8 cellular contexts compared by ENCODE assay signal in the genomic region with DNA sequence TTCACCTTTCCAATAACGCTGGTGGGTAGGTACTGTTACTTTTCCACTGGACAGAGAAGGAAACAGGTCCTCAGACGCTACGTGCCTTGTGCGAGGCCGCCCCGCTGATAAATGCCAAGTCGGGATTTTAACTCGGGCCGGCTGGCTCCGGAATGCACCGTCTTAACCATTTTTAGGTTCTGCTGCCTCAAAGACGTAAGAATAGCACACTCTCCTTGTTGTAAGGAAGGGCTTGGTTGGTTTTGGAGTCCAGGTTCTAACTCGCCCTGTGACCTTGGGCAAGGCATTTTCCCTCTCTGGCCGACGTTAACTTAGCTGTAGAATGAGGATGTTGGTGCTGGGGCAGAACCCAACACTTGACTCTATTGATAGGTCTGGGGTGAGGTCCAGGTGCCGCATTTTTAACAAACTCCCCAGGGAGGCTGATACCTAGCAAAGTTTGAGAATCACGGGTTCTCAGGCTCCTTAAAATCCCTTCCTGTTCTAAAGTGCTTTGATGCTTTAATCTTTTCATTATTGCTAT. TPM values are rescaled to one million over a fixed set of nuclear protein-coding genes. Genes with fewer than 3 reads are reported as not detected.
A peak's percentile ranks its signal among the peaks of the same experiment; 100 is the strongest.
DNase-seq lines count a peak whose midpoint lies in the region; ATAC-seq and TF ChIP-seq lines count a peak whose summit lies in the region.

No MANE protein-coding gene starts in this region.

- no peak for TF ChIP-seq CTCF in omental fat pad (IDR thresholded peaks at IDR 0.05)

- H3K36me3 ChIP-seq in endocrine pancreas (ENCODE audit: control insufficient read depth, insufficient read depth, low read length): no peaks in the 10 kb centered on the region

- H3K9ac ChIP-seq in endocrine pancreas (ENCODE audit: control insufficient read depth, insufficient read depth, low read length): peak overlapping the region; percentile 88

- H3K4me1 Mint-ChIP-seq in naive thymus-derived CD8-positive, alpha-beta T cell: peaks cover 22 to 83% (median 64%) of the 10 kb centered on the region in 4 donors

- no peaks in the 10 kb centered on the region for H3K27me3 Mint-ChIP-seq in naive thymus-derived CD8-positive, alpha-beta T cell

- peaks cover 0 to 6% (median 0%) of the 10 kb centered on the region in 3 donors for H3K36me3 Mint-ChIP-seq in naive thymus-derived CD8-positive, alpha-beta T cell

- no peaks in the 10 kb centered on the region for H3K27me3 ChIP-seq in endocrine pancreas (ENCODE audit: control insufficient read depth, insufficient read depth, low read length)

- ATAC-seq in naive thymus-derived CD8-positive, alpha-beta T cell: no peak
- ATAC-seq in HG02798 (IDR thresholded peaks at IDR 0.05; ENCODE audit: poor library complexity, unreplicated experiment): no peak
- no peak for ATAC-seq in omental fat pad (ENCODE audit: low FRiP score)

- in situ Hi-C loops in SK-MEL-5 (cut with HindIII; ENCODE audit: low pct_unique_long_range_greater_than_20kb, low sequenced_read_pairs): no loop called here

- no peaks in the 10 kb centered on the region for H3K9me3 Mint-ChIP-seq in naive thymus-derived CD8-positive, alpha-beta T cell

- H3K27ac Mint-ChIP-seq in naive thymus-derived CD8-positive, alpha-beta T cell: peak overlapping the region; percentile 83 to 99 (median 94)

- H3K9me3 ChIP-seq in endocrine pancreas (ENCODE audit: control insufficient read depth, low read length): no peaks in the 10 kb centered on the region

- POLR2A ChIA-PET in naive thymus-derived CD8-positive, alpha-beta T cell (lab: Charles Lee): interaction anchor here (0.9 to 1.7 kb wide), 4 partner anchors 11 to 99 kb away, joined by 3 to 5 read pairs (median 3); a partner anchor contains a TSS

- peak overlapping the region; percentile 93 to 100 (median 99) for H3K4me3 Mint-ChIP-seq in naive thymus-derived CD8-positive, alpha-beta T cell

- DNase-seq in activated CD8-positive, alpha-beta memory T cell treated with anti-CD3 and anti-CD28 coated beads, Interleukin-2, amount 50 U/mL, for 4 hours: peak; percentile 21
- no peak for DNase-seq in activated CD8-positive, alpha-beta memory T cell treated with anti-CD3 and anti-CD28 coated beads, Interleukin-2, amount 50 U/mL, for 48 hours
- peak; percentile 19 for DNase-seq in SK-MEL-5 (ENCODE audit: low read depth, low spot score)
- peak in 3 of 10 donors; percentile 6 to 12 (median 11) for DNase-seq in naive thymus-derived CD8-positive, alpha-beta T cell
- DNase-seq in omental fat pad (ENCODE audit: low spot score): no peak
- DNase-seq in NK-92 (lab: John Stamatoyannopoulos, UW; ENCODE audit: unreplicated experiment): no peak

- H3K4me3 ChIP-seq in endocrine pancreas (ENCODE audit: control insufficient read depth, insufficient read depth, low read length): peak overlapping the region; percentile 81

- H3K4me1 ChIP-seq in endocrine pancreas (ENCODE audit: control insufficient read depth, insufficient read depth, low read length): peaks cover 5% of the 10 kb centered on the region

RNA-seq across cellular contexts. Expression of a gene that starts 0.8 kb away (rescaled TPM):
- 36.4 and 45.8 TPM in 2 replicates for total RNA-seq in SK-MEL-5 (2014; rRNA removed; shearing (Covaris generic))
- polyA plus RNA-seq in SK-MEL-5 (2015; cell fraction: cytosol; rRNA removed): 39.3 and 55.3 TPM in 2 replicates
- 64.6 and 72.5 TPM in 2 replicates for polyA plus RNA-seq in SK-MEL-5 (2015; cell fraction: nucleus; rRNA removed)
- 10 to 100 TPM; 56.8 to 61.7 TPM for total RNA-seq in naive thymus-derived CD8-positive, alpha-beta T cell
- polyA plus RNA-seq in naive thymus-derived CD8-positive, alpha-beta T cell: 10 to 100 TPM; 37.0 to 45.9 (median 40.1) TPM
- 10 to 100 TPM; 33.6 to 93.3 (median 43.2) TPM for total RNA-seq in omental fat pad

RNA-seq across cellular contexts. Expression of a gene that starts 3.9 kb away (rescaled TPM):
- total RNA-seq in SK-MEL-5 (2014; rRNA removed; shearing (Covaris generic)): 32.8 and 36.0 TPM in 2 replicates
- 36.7 and 46.6 TPM in 2 replicates for polyA plus RNA-seq in SK-MEL-5 (2015; cell fraction: cytosol; rRNA removed)
- polyA plus RNA-seq in SK-MEL-5 (2015; cell fraction: nucleus; rRNA removed): 152 and 167 TPM in 2 replicates
- total RNA-seq in naive thymus-derived CD8-positive, alpha-beta T cell: 100 to 1,000 TPM in 1 of 2 experiments, 10 to 100 TPM in 1; 99.0 to 102 TPM
- polyA plus RNA-seq in naive thymus-derived CD8-positive, alpha-beta T cell: 10 to 100 TPM; 54.9 to 67.4 (median 57.6) TPM
- 10 to 100 TPM; 28.7 to 77.2 (median 47.0) TPM for total RNA-seq in omental fat pad

RNA-seq across cellular contexts. Expression of a gene that starts 48.3 kb away (rescaled TPM):
- 26.7 and 29.5 TPM in 2 replicates for total RNA-seq in SK-MEL-5 (2014; rRNA removed; shearing (Covaris generic))
- 19.0 and 21.8 TPM in 2 replicates for polyA plus RNA-seq in SK-MEL-5 (2015; cell fraction: cytosol; rRNA removed)
- 131 and 144 TPM in 2 replicates for polyA plus RNA-seq in SK-MEL-5 (2015; cell fraction: nucleus; rRNA removed)
- total RNA-seq in naive thymus-derived CD8-positive, alpha-beta T cell: 10 to 100 TPM; 20.2 to 22.3 TPM
- 10 to 100 TPM; 15.6 to 19.2 (median 18.8) TPM for polyA plus RNA-seq in naive thymus-derived CD8-positive, alpha-beta T cell
- 10 to 100 TPM in 3 of 4 donors, 1 to 10 TPM in 1; 7.4 to 17.0 (median 11.9) TPM for total RNA-seq in omental fat pad

Comparison
In these comparisons a context has a peak if more than half of its experiments do, and no peak if none do; other contexts are left out.
1. DNase-seq: peak in activated CD8-positive, alpha-beta memory T cell treated with anti-CD3 and anti-CD28 coated beads, Interleukin-2, amount 50 U/mL, for 4 hours (single experiment) and SK-MEL-5 (single experiment); none in activated CD8-positive, alpha-beta memory T cell treated with anti-CD3 and anti-CD28 coated beads, Interleukin-2, amount 50 U/mL, for 48 hours (single experiment), omental fat pad (single experiment) and NK-92 (single experiment).